ENCODE assay signal across 1 cellular context in genomic region chr6:107237992-107238660, GRCh38.
TF ChIP-seq lines count a peak whose summit lies in the region.

No MANE protein-coding gene starts in this region.

TF ChIP-seq in SK-N-SH treated with all-trans-retinoic acid at 6 μM for 48 hours, 23 proteins besides CTCF, POLR2A, EP300 and RAD21 (continued from another document):
- TF ChIP-seq TSHZ2 (CRISPR knock-in tag; IDR thresholded peaks at IDR 0.05) (no peak), CSDC2 (CRISPR knock-in tag; IDR thresholded peaks at IDR 0.05) (no peak), ZNF70 (CRISPR knock-in tag; IDR thresholded peaks at IDR 0.05) (no peak), RARB (CRISPR knock-in tag; IDR thresholded peaks at IDR 0.05) (no peak), ISL1 (CRISPR knock-in tag; IDR thresholded peaks at IDR 0.05) (no peak), ZNF565 (CRISPR knock-in tag; conservative IDR thresholded peaks at IDR 0.05; ENCODE audit: low read depth) (no peak), GLIS3 (CRISPR knock-in tag; IDR thresholded peaks at IDR 0.05) (no peak), ARNTL (CRISPR knock-in tag; IDR thresholded peaks at IDR 0.05; ENCODE audit: borderline replicate concordance, low read depth) (no peak), TCF4 (CRISPR knock-in tag; IDR thresholded peaks at IDR 0.05; ENCODE audit: borderline replicate concordance) (no peak), CSRNP3 (CRISPR knock-in tag; IDR thresholded peaks at IDR 0.05) (no peak), BACH2 (CRISPR knock-in tag; IDR thresholded peaks at IDR 0.05; ENCODE audit: borderline replicate concordance) (no peak), ZNF8 (CRISPR knock-in tag; IDR thresholded peaks at IDR 0.05) (no peak)
